Comparison of ENCODE assay signal across 8 cellular contexts in genomic region chr12:117190210-117190781, GRCh38. TPM values are rescaled to one million over a fixed set of nuclear protein-coding genes. Genes with fewer than 3 reads are reported as not detected.
DNase-seq lines count a peak whose midpoint lies in the region; ATAC-seq and TF ChIP-seq lines count a peak whose summit lies in the region.

Gene FBXO21 (minus strand): TSS chr12:117190470. CDS start chr12:117190456, 14 bp downstream.

- TF ChIP-seq POLR2A in GM19099 (IDR thresholded peaks at IDR 0.05; ENCODE audit: extremely low read depth, insufficient read length, low read depth): peak; percentile 93

- no peaks in the 10 kb centered on the region for H3K27me3 ChIP-seq in layer of hippocampus (ENCODE audit: control insufficient read depth, insufficient read depth, low read length)

- H3K27ac ChIP-seq in cingulate gyrus (ENCODE audit: low read depth, low read length) (peak within 1 kb of the TSS; percentile 87), layer of hippocampus (ENCODE audit: low read depth, low read length) (peak within 1 kb of the TSS; percentile 83)

- peak; percentile 99 for DNase-seq in AG20443 (ENCODE audit: low spot score)
- peak; percentile 77 for DNase-seq in NCI-H460 (ENCODE audit: extremely low read depth, low read depth)
- peak; percentile 92 to 94 for DNase-seq in activated CD4-positive, alpha-beta T cell treated with anti-CD3 and anti-CD28 coated beads for 4 hours
- DNase-seq in stimulated activated CD4-positive, alpha-beta T cell treated with anti-CD3 and anti-CD28 coated beads, Interleukin-1b, Interleukin-23, amount 100 ng/mL, for 24 hours (ENCODE audit: low read depth in 4 of 4, low spot score in 1 of 4): peak; percentile 73 to 90 (median 88)

- ATAC-seq in HG03378 (IDR thresholded peaks at IDR 0.05; ENCODE audit: unreplicated experiment): peak; percentile 76

RNA-seq across cellular contexts. Expression of gene FBXO21, which starts in this region (rescaled TPM):
- 57.5 and 62.3 TPM in 2 replicates for total RNA-seq in NCI-H460 (2014; rRNA removed; shearing (Covaris generic))
- polyA plus RNA-seq in NCI-H460 (2014; cell fraction: nucleus; rRNA removed): 27.1 and 81.6 TPM in 2 replicates

Comparison
In these comparisons a context has a peak if more than half of its experiments do, and no peak if none do; other contexts are left out.
1. Peak in every context shown above with its lines: DNase-seq, ATAC-seq and H3K27ac ChIP-seq.